8 cellular contexts compared by ENCODE assay signal in the genomic region with DNA sequence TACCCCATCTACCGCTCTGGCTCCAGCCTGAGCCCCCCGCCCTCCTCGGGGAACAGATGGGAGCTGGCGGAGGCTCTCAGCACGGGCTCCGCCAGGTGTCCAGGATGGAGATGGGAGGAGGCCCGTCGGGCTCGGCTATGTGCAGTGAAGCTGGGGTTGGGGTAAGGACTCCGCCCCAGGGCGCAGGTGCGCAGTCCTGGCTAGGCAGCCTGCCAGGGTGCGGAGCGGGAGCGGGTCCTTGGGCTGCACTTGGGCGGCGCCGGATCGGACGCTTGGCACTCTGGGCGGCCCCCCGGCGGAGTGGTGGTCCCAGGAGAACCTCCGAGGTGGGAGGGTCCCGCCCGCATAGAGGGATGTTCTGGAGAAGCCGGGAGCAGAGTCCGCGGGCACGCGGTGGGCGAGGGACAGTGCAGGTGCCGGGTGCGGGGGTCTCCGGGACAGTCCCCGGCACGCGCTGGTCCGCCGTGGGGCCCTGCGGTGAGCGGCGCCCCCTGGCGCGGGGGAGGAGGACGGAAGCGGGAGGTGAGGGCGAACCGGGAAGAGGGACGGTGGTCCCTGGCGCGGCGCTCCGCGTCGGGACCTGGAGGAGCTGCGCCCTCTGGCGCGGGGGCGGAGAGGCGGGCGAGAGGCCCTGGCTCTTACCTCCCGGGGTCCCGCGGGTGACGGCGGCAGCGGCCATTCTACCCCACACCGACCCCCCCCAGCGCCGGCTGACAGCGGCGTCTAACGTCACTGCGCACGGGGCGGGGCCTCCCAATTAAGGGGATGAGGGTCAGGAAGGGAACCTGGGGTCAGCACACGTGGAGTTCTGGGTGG. TPM values are rescaled to one million over a fixed set of nuclear protein-coding genes. Genes with fewer than 3 reads are reported as not detected.
DNase-seq lines count a peak whose midpoint lies in the region; ATAC-seq and TF ChIP-seq lines count a peak whose summit lies in the region.

A gene with protein sequence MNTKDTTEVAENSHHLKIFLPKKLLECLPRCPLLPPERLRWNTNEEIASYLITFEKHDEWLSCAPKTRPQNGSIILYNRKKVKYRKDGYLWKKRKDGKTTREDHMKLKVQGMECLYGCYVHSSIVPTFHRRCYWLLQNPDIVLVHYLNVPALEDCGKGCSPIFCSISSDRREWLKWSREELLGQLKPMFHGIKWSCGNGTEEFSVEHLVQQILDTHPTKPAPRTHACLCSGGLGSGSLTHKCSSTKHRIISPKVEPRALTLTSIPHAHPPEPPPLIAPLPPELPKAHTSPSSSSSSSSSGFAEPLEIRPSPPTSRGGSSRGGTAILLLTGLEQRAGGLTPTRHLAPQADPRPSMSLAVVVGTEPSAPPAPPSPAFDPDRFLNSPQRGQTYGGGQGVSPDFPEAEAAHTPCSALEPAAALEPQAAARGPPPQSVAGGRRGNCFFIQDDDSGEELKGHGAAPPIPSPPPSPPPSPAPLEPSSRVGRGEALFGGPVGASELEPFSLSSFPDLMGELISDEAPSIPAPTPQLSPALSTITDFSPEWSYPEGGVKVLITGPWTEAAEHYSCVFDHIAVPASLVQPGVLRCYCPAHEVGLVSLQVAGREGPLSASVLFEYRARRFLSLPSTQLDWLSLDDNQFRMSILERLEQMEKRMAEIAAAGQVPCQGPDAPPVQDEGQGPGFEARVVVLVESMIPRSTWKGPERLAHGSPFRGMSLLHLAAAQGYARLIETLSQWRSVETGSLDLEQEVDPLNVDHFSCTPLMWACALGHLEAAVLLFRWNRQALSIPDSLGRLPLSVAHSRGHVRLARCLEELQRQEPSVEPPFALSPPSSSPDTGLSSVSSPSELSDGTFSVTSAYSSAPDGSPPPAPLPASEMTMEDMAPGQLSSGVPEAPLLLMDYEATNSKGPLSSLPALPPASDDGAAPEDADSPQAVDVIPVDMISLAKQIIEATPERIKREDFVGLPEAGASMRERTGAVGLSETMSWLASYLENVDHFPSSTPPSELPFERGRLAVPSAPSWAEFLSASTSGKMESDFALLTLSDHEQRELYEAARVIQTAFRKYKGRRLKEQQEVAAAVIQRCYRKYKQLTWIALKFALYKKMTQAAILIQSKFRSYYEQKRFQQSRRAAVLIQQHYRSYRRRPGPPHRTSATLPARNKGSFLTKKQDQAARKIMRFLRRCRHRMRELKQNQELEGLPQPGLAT (minus strand): TSS at position 725 of the 816 bp plus-strand sequence. CDS start 1,453 bp downstream, outside the sequence.

- peak; percentile 60 for ATAC-seq in GM18868 (IDR thresholded peaks at IDR 0.05; ENCODE audit: unreplicated experiment)
- ATAC-seq in HG03135 (IDR thresholded peaks at IDR 0.05; ENCODE audit: unreplicated experiment): peak; percentile 55

- no peaks in the 10 kb centered on the region for H3K9me3 ChIP-seq in colonic mucosa

- peak within 1 kb of the TSS; percentile 81 for H3K4me3 ChIP-seq in AG04449 (ENCODE audit: low read depth, low read length)
- peak within 1 kb of the TSS; percentile 95 for H3K4me3 ChIP-seq in colonic mucosa

- peaks cover 9% of the 10 kb centered on the region for H3K4me1 ChIP-seq in colonic mucosa

- intact Hi-C loops in colonic mucosa (cut with DNase I): no loop called here

- no peaks in the 10 kb centered on the region for H3K27me3 ChIP-seq in colonic mucosa

- peaks cover 5% of the 10 kb centered on the region for H3K36me3 ChIP-seq in colonic mucosa

- TF ChIP-seq CTCF in AG04449 (IDR thresholded peaks at IDR 0.05; ENCODE audit: insufficient read depth, low read length, missing control alignments): peak; percentile 76
- peak; percentile 72 for TF ChIP-seq CTCF in colonic mucosa (IDR thresholded peaks at IDR 0.05)

- DNase-seq in AG04449 (ENCODE audit: low read depth, low spot score): no peak
- peak; percentile 45 for DNase-seq in NCI-H460 (ENCODE audit: extremely low read depth, low read depth)
- DNase-seq in activated CD4-positive, alpha-beta T cell treated with anti-CD3 and anti-CD28 coated beads for 48 hours: peak; percentile 91
- peak; percentile 94 for DNase-seq in colonic mucosa
- peak; percentile 92 for DNase-seq in left kidney (ENCODE audit: low read depth, low spot score)
- DNase-seq in stimulated activated CD4-positive, alpha-beta T cell treated with anti-CD3 and anti-CD28 coated beads, Interleukin-2, amount 100 ng/mL, for 4 hours (ENCODE audit: low read depth): peak; percentile 79

- H3K27ac ChIP-seq in colonic mucosa: peak within 1 kb of the TSS; percentile 96

- peak within 1 kb of the TSS; percentile 92 to 99 for H3K9ac ChIP-seq in colonic mucosa (ENCODE audit: low read depth in 2 of 2, low read length in 2 of 2)

- POLR2A ChIA-PET in AG04449 (lab: Yijun Ruan, JAX): interaction anchor here (0.6 to 2.8 kb wide), 10 partner anchors 11 to 72 kb away, joined by 3 to 14 read pairs (median 5); a partner anchor contains a TSS

- CTCF ChIA-PET in AG04449 (lab: Yijun Ruan, JAX): interaction anchor here (0.8 to 8.0 kb wide), 17 partner anchors 8 to 78 kb away, joined by 3 to 76 read pairs (median 7); a partner anchor contains a TSS

RNA-seq across cellular contexts. Expression of the gene that starts here (rescaled TPM):
- 54.5 and 59.9 TPM in 2 replicates for total RNA-seq in NCI-H460 (2014; rRNA removed; shearing (Covaris generic))
- 12.7 and 13.2 TPM in 2 replicates for polyA plus RNA-seq in NCI-H460 (2014; cell fraction: nucleus; rRNA removed)
- 10 to 100 TPM; 39.8 to 52.6 TPM for total RNA-seq in colonic mucosa
